14 cellular contexts compared by ENCODE assay signal in the genomic region with DNA sequence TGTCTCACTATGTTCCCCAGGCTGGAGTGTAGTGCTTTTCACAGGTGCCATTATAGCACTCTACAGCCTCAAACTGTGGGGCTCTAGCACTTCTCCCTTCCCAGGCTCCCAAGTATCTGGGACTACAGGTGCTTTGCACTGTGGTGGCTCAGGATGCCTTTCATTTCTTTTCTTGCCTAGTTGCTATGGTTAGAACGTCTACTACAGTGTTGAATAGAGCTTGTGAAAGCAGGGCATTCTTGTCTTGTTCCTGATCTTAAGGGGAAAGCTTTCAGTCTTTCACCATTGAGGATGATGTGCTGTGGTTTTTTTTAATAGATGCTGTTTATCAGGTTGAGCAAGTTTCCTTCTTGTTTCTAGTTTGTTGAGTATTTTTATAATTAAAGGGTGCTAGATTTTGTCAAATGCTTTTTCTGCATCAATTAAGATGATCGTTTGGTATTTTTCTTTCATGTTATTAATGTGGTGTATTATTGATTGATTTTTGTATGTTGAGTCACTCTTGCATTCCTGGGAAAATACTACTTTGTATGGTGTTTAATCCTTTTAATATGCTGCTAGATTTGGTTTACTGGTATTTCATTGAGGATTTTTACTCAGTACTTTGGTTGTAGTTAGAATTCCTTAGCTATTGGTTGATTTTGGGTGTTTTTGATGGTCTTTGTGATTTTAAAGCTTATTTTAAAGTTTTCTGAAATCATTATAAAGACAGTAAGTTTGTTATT. TPM values are rescaled to one million over a fixed set of nuclear protein-coding genes. Genes with fewer than 3 reads are reported as not detected.
DNase-seq lines count a peak whose midpoint lies in the region; ATAC-seq lines count a peak whose summit lies in the region.
"Had no signal": no experiment of that assay in that cellular context is flagged by ENCODE, and none has a peak within 500 bp of the region (broad histone marks: within the 10 kb centered on the region; RNA-seq: fewer than 3 reads in every experiment).

No MANE protein-coding gene starts in this region.

- no peak overlapping the region for H3K4me3 ChIP-seq in esophagus (ENCODE audit: low read depth in 1 of 2, low read length in 2 of 2)
- H3K4me3 ChIP-seq: dorsolateral prefrontal cortex, left lung, stomach had no signal

- no peaks in the 10 kb centered on the region for H3K9me3 ChIP-seq in esophagus (ENCODE audit: control insufficient read depth in 2 of 2, insufficient read depth in 1 of 2, low read depth in 1 of 2, low read length in 1 of 2)
- H3K9me3 ChIP-seq: BE2C, left lung, stomach had no signal

- H3K36me3 ChIP-seq in esophagus (ENCODE audit: control insufficient read depth in 2 of 2, insufficient read depth in 2 of 2, low read length in 1 of 2), result peaks cover 2 to 11% of the 10 kb centered on the region in 2 donors

- H3K4me3 Mint-ChIP-seq in activated naive CD4-positive, alpha-beta T cell treated with anti-CD3 and anti-CD28 coated beads, Interleukin-2, amount 50 U/mL, for 24 hours, result no peak overlapping the region
- H3K4me3 Mint-ChIP-seq in stimulated activated memory B cell treated with anti-CD40 and anti-IgM and Interleukin-4, amounts not matched to agents 10 μg/mL and 1 μg/mL and 100 μg/mL, for 72 hours, result no peak overlapping the region

- peaks cover 79% of the 10 kb centered on the region for H3K4me1 Mint-ChIP-seq in activated naive CD4-positive, alpha-beta T cell treated with anti-CD3 and anti-CD28 coated beads, Interleukin-2, amount 50 U/mL, for 24 hours
- peaks cover 69% of the 10 kb centered on the region for H3K4me1 Mint-ChIP-seq in stimulated activated memory B cell treated with anti-CD40 and anti-IgM and Interleukin-4, amounts not matched to agents 10 μg/mL and 1 μg/mL and 100 μg/mL, for 72 hours

- peak overlapping the region; percentile 3 to 9 for H3K27ac ChIP-seq in esophagus (ENCODE audit: low read depth in 2 of 2, low read length in 1 of 2)
- H3K27ac ChIP-seq: dorsolateral prefrontal cortex, left lung, stomach had no signal

- H3K27ac Mint-ChIP-seq in activated naive CD4-positive, alpha-beta T cell treated with anti-CD3 and anti-CD28 coated beads, Interleukin-2, amount 50 U/mL, for 24 hours, result peak overlapping the region; percentile 71
- H3K27ac Mint-ChIP-seq in stimulated activated memory B cell treated with anti-CD40 and anti-IgM and Interleukin-4, amounts not matched to agents 10 μg/mL and 1 μg/mL and 100 μg/mL, for 72 hours, result peak overlapping the region; percentile 9

- peaks cover 0 to 11% of the 10 kb centered on the region in 2 donors for H3K4me1 ChIP-seq in esophagus (ENCODE audit: control insufficient read depth in 2 of 2, insufficient read depth in 2 of 2, low read length in 1 of 2)

- no peaks in the 10 kb centered on the region for H3K9me3 Mint-ChIP-seq in activated naive CD4-positive, alpha-beta T cell treated with anti-CD3 and anti-CD28 coated beads, Interleukin-2, amount 50 U/mL, for 24 hours
- no peaks in the 10 kb centered on the region for H3K9me3 Mint-ChIP-seq in stimulated activated memory B cell treated with anti-CD40 and anti-IgM and Interleukin-4, amounts not matched to agents 10 μg/mL and 1 μg/mL and 100 μg/mL, for 72 hours

- peaks cover 8% of the 10 kb centered on the region for H3K36me3 Mint-ChIP-seq in activated naive CD4-positive, alpha-beta T cell treated with anti-CD3 and anti-CD28 coated beads, Interleukin-2, amount 50 U/mL, for 24 hours
- peaks cover 14% of the 10 kb centered on the region for H3K36me3 Mint-ChIP-seq in stimulated activated memory B cell treated with anti-CD40 and anti-IgM and Interleukin-4, amounts not matched to agents 10 μg/mL and 1 μg/mL and 100 μg/mL, for 72 hours

- DNase-seq in activated naive CD4-positive, alpha-beta T cell (lab: John Stamatoyannopoulos, UW), result no peak
- peak; percentile 61 for DNase-seq in SIG-M5 treated with dmso at 0.1 percent for 504 hours (lab: John Stamatoyannopoulos, UW; ENCODE audit: unreplicated experiment)
- no peak for DNase-seq in KG1 (lab: John Stamatoyannopoulos, UW)
- DNase-seq in globus pallidus (ENCODE audit: low spot score), result no peak
- DNase-seq: BE2C; dorsolateral prefrontal cortex; H7; left lung; NK-92 treated with Interleukin-12 subunit alpha and Interleukin-12 subunit beta, amount 100 ng/mL, for 24 hours; stomach had no signal

- WGBS in esophagus, 2 donors, result 21 to 28% methylated on average over 2 of the region's 2 CpGs

- H3K27me3 ChIP-seq in esophagus (ENCODE audit: control insufficient read depth in 1 of 2, insufficient read depth in 2 of 2, low read length in 2 of 2), result no peaks in the 10 kb centered on the region
- H3K27me3 ChIP-seq: BE2C, dorsolateral prefrontal cortex, left lung, stomach had no signal

- ATAC-seq in stimulated activated memory B cell treated with anti-CD40 and anti-IgM and Interleukin-4, amounts not matched to agents 10 μg/mL and 1 μg/mL and 100 μg/mL, for 72 hours, result no peak
- no peak for ATAC-seq in HG02610 (IDR thresholded peaks at IDR 0.05; ENCODE audit: unreplicated experiment)
- ATAC-seq: left lung had no signal

- no peaks in the 10 kb centered on the region for H3K27me3 Mint-ChIP-seq in activated naive CD4-positive, alpha-beta T cell treated with anti-CD3 and anti-CD28 coated beads, Interleukin-2, amount 50 U/mL, for 24 hours
- H3K27me3 Mint-ChIP-seq in stimulated activated memory B cell treated with anti-CD40 and anti-IgM and Interleukin-4, amounts not matched to agents 10 μg/mL and 1 μg/mL and 100 μg/mL, for 72 hours, result no peaks in the 10 kb centered on the region

RNA-seq across cellular contexts. Expression of a gene that starts 35.6 kb away (rescaled TPM):
- polyA plus RNA-seq in esophagus, result 10 to 100 TPM; 29.7 to 48.4 TPM
